Comparison of ENCODE assay signal across 22 cellular contexts in genomic region chr1:84254703-84255238, GRCh38. TPM values are rescaled to one million over a fixed set of nuclear protein-coding genes. Genes with fewer than 3 reads are reported as not detected.
DNase-seq lines count a peak whose midpoint lies in the region; ATAC-seq and TF ChIP-seq lines count a peak whose summit lies in the region.
"Had no signal": no experiment of that assay in that cellular context is flagged by ENCODE, and none has a peak within 500 bp of the region (broad histone marks: within the 10 kb centered on the region; RNA-seq: fewer than 3 reads in every experiment).

No MANE protein-coding gene starts in this region.

- H4K20me1 ChIP-seq in GM23338 (replicated peaks; ENCODE audit: insufficient read depth), result no peaks in the 10 kb centered on the region

- no peak overlapping the region for H3K4me3 Mint-ChIP-seq in GM23338
- H3K4me3 Mint-ChIP-seq: activated T-helper 17 cell treated with anti-CD3 and anti-CD28 coated beads, Interleukin-2, amount 50 U/mL, for 72 hours; dendritic cell treated with granulocyte-macrophage colony-stimulating factor and Interleukin-4, amounts not matched to agents 40 ng/mL and 50 ng/mL, for 4 days; mesothelial cell of epicardium; naive thymus-derived CD8-positive, alpha-beta T cell had no signal

- H3K4me1 ChIP-seq in GM23338 (ENCODE audit: insufficient read depth), result peaks cover 8% of the 10 kb centered on the region; the same call in 1 of the 2 replicates

- no peaks in the 10 kb centered on the region for H3F3A ChIP-seq in GM23338 (replicated peaks; ENCODE audit: low read depth)

- H3K36me3 Mint-ChIP-seq in GM23338 (ENCODE audit: low read depth), result no peaks in the 10 kb centered on the region

- peaks cover 9% of the 10 kb centered on the region; the same call in 2 of the 3 replicates for H3K9me3 Mint-ChIP-seq in GM23338

- H3K9me2 ChIP-seq in GM23338 (ENCODE audit: insufficient read depth), result peaks cover 8% of the 10 kb centered on the region

- no peaks in the 10 kb centered on the region for H3K36me3 ChIP-seq in GM23338 (ENCODE audit: insufficient read depth)
- H3K36me3 ChIP-seq: cardiac muscle cell, gastroesophageal sphincter had no signal

- no peak overlapping the region for H3K27ac ChIP-seq in GM23338 (ENCODE audit: low read depth)
- peak overlapping the region; percentile 85 for H3K27ac ChIP-seq in angular gyrus (ENCODE audit: low read depth, low read length)
- peak overlapping the region; percentile 84 for H3K27ac ChIP-seq in layer of hippocampus (ENCODE audit: low read depth, low read length)
- H3K27ac ChIP-seq in substantia nigra (ENCODE audit: low read depth, low read length, poor library complexity, severe bottlenecking), result peak overlapping the region; percentile 88
- H3K27ac ChIP-seq: cardiac muscle cell had no signal

- H3K4me2 ChIP-seq in GM23338, result peak overlapping the region; percentile 29; the same call in 1 of the 2 replicates

- H3K4me1 Mint-ChIP-seq in GM23338, result peaks cover 12% of the 10 kb centered on the region
- H3K4me1 Mint-ChIP-seq: activated T-helper 17 cell treated with anti-CD3 and anti-CD28 coated beads, Interleukin-2, amount 50 U/mL, for 72 hours; mesothelial cell of epicardium; naive thymus-derived CD8-positive, alpha-beta T cell had no signal

- TF ChIP-seq CTCF in GM23338 (conservative IDR thresholded peaks at IDR 0.05; ENCODE audit: low read depth in 2 of 2) (no peak), foreskin fibroblast (IDR thresholded peaks at IDR 0.05; ENCODE audit: low read depth, low read length) (no peak)

- H3K27me3 ChIP-seq in GM23338 (ENCODE audit: insufficient read depth) (no peaks in the 10 kb centered on the region), layer of hippocampus (ENCODE audit: control insufficient read depth, insufficient read depth, low read length) (no peaks in the 10 kb centered on the region)
- H3K27me3 ChIP-seq: cardiac muscle cell, gastroesophageal sphincter had no signal

- DNase-seq in GM23338 (ENCODE audit: low spot score) (peak; percentile 36), substantia nigra (lab: John Stamatoyannopoulos, UW) (no peak), hippocampal formation (lab: John Stamatoyannopoulos, UW) (no peak), foreskin fibroblast (no peak)
- DNase-seq: activated CD4-positive, alpha-beta T cell treated with anti-CD3 and anti-CD28 coated beads, Interleukin-2, amount 50 U/mL, for 4 hours; DND-41; naive thymus-derived CD8-positive, alpha-beta T cell; NCI-H1105 treated with DMSO at 0.1 percent for 48 hours; RPMI8226; stimulated activated CD4-positive, alpha-beta T cell treated with anti-CD3 and anti-CD28 coated beads, Interleukin-2, amount 100 ng/mL, for 24 hours; T-helper 1 cell had no signal

- H3K27ac Mint-ChIP-seq in GM23338, result no peak overlapping the region
- H3K27ac Mint-ChIP-seq: activated naive CD4-positive, alpha-beta T cell treated with anti-CD3 and anti-CD28 coated beads, Interleukin-2, amount 50 U/mL, for 72 hours; activated T-helper 17 cell treated with anti-CD3 and anti-CD28 coated beads, Interleukin-2, amount 50 U/mL, for 72 hours; dendritic cell treated with granulocyte-macrophage colony-stimulating factor and Interleukin-4, amounts not matched to agents 40 ng/mL and 50 ng/mL, for 4 days; mesothelial cell of epicardium had no signal

- ATAC-seq in GM23338 (peak; percentile 85), HG02840 (IDR thresholded peaks at IDR 0.05; ENCODE audit: low FRiP score, unreplicated experiment) (no peak), HG02852 (IDR thresholded peaks at IDR 0.05; ENCODE audit: unreplicated experiment) (no peak)
- ATAC-seq: activated naive CD4-positive, alpha-beta T cell treated with anti-CD3 and anti-CD28 coated beads, Interleukin-2, amount 50 U/mL, for 72 hours; activated T-helper 17 cell treated with anti-CD3 and anti-CD28 coated beads, Interleukin-2, amount 50 U/mL, for 72 hours; naive thymus-derived CD8-positive, alpha-beta T cell had no signal

- H3K79me2 ChIP-seq in GM23338 (replicated peaks; ENCODE audit: insufficient read depth), result no peaks in the 10 kb centered on the region

- no peak overlapping the region for H2AFZ ChIP-seq in GM23338

- H3K27me3 Mint-ChIP-seq in GM23338 (ENCODE audit: insufficient read depth, low read depth, poor library complexity), result no peaks in the 10 kb centered on the region
- H3K27me3 Mint-ChIP-seq: activated T-helper 17 cell treated with anti-CD3 and anti-CD28 coated beads, Interleukin-2, amount 50 U/mL, for 72 hours; dendritic cell treated with granulocyte-macrophage colony-stimulating factor and Interleukin-4, amounts not matched to agents 40 ng/mL and 50 ng/mL, for 4 days had no signal

- no peak overlapping the region for H3K4me3 ChIP-seq in GM23338
- H3K4me3 ChIP-seq in foreskin fibroblast (ENCODE audit: low read depth in 1 of 2, low read length in 2 of 2), result no peak overlapping the region
- H3K4me3 ChIP-seq: cardiac muscle cell, gastroesophageal sphincter, skin epidermis had no signal

TF ChIP-seq in GM23338, 12 proteins besides CTCF, POLR2A, EP300 and RAD21 (continues in another document):
- no peak for TF ChIP-seq ZNF462 (CRISPR knock-in tag; IDR thresholded peaks at IDR 0.05)

RNA-seq across cellular contexts. Expression of gene SAMD13, which starts 46.7 kb away (rescaled TPM):
- 3.6 and 4.7 TPM in 2 replicates for total RNA-seq in GM23338 (2014; rRNA removed; shearing (Covaris generic))
- 2.1 and 2.5 TPM in 2 replicates for polyA plus RNA-seq in GM23338 (2016; fragmentation: Nextera tagmentation; extraction: Ambion mirVana)
- total RNA-seq: activated T-helper 17 cell treated with anti-CD3 and anti-CD28 coated beads, Interleukin-2, amount 50 U/mL, for 72 hours had no signal
